ENCODE assay signal across 1 cellular context in the genomic region with DNA sequence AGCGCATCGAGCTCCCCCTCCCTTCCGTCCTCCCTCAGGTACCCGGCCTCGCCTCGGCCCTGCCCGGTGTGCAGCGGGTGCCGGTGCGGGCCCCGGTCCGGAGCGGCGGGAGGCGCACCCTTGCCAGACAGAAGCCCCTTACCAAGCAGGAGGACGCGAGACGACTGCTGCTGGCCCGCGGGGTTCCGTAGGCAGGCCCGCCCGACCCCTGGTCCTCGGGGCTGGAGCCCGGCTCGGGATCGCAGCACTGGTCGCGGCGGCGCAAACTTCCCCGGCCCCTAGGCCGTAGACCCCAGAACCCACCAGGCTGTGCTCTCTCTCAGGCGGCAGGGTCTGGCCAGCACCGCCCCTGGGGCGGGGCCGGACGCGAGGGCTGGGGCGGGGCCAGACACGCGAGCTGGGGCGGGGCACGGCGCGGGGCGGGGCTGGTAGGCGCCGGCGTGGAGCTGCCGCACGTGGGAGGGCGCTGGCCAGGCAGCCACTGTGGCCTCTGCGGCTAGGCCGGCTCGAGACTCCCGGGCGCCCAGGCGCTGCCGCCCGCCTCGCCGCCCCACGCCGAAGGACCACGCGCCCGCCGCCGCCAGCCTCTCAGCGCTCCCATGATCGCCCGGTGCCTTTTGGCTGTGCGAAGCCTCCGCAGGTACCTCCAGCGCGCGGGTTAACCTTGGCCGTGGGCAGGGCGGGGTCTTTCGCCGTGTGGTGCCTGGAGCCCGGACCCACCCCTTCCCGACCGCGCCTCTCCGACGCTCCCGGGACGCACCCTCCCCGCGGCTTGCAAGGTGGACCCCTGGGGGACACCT.
TF ChIP-seq lines count a peak whose summit lies in the region.

A gene (plus strand): TSS at position 431 of the 800 bp plus-strand sequence. CDS start 169 bp downstream, at position 600.
A gene with protein sequence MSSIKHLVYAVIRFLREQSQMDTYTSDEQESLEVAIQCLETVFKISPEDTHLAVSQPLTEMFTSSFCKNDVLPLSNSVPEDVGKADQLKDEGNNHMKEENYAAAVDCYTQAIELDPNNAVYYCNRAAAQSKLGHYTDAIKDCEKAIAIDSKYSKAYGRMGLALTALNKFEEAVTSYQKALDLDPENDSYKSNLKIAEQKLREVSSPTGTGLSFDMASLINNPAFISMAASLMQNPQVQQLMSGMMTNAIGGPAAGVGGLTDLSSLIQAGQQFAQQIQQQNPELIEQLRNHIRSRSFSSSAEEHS (minus strand): TSS at position 335 of the 800 bp plus-strand sequence. CDS start 1,302 bp downstream, outside the sequence.

TF ChIP-seq in HEK293, 187 proteins besides CTCF, POLR2A, EP300 and RAD21 (continued from another document):
- TF ChIP-seq, protein P1, sequence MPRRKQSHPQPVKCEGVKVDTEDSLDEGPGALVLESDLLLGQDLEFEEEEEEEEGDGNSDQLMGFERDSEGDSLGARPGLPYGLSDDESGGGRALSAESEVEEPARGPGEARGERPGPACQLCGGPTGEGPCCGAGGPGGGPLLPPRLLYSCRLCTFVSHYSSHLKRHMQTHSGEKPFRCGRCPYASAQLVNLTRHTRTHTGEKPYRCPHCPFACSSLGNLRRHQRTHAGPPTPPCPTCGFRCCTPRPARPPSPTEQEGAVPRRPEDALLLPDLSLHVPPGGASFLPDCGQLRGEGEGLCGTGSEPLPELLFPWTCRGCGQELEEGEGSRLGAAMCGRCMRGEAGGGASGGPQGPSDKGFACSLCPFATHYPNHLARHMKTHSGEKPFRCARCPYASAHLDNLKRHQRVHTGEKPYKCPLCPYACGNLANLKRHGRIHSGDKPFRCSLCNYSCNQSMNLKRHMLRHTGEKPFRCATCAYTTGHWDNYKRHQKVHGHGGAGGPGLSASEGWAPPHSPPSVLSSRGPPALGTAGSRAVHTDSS (tag by site-specific recombination; IDR thresholded peaks at IDR 0.05): no peak
- TF ChIP-seq, protein P2, sequence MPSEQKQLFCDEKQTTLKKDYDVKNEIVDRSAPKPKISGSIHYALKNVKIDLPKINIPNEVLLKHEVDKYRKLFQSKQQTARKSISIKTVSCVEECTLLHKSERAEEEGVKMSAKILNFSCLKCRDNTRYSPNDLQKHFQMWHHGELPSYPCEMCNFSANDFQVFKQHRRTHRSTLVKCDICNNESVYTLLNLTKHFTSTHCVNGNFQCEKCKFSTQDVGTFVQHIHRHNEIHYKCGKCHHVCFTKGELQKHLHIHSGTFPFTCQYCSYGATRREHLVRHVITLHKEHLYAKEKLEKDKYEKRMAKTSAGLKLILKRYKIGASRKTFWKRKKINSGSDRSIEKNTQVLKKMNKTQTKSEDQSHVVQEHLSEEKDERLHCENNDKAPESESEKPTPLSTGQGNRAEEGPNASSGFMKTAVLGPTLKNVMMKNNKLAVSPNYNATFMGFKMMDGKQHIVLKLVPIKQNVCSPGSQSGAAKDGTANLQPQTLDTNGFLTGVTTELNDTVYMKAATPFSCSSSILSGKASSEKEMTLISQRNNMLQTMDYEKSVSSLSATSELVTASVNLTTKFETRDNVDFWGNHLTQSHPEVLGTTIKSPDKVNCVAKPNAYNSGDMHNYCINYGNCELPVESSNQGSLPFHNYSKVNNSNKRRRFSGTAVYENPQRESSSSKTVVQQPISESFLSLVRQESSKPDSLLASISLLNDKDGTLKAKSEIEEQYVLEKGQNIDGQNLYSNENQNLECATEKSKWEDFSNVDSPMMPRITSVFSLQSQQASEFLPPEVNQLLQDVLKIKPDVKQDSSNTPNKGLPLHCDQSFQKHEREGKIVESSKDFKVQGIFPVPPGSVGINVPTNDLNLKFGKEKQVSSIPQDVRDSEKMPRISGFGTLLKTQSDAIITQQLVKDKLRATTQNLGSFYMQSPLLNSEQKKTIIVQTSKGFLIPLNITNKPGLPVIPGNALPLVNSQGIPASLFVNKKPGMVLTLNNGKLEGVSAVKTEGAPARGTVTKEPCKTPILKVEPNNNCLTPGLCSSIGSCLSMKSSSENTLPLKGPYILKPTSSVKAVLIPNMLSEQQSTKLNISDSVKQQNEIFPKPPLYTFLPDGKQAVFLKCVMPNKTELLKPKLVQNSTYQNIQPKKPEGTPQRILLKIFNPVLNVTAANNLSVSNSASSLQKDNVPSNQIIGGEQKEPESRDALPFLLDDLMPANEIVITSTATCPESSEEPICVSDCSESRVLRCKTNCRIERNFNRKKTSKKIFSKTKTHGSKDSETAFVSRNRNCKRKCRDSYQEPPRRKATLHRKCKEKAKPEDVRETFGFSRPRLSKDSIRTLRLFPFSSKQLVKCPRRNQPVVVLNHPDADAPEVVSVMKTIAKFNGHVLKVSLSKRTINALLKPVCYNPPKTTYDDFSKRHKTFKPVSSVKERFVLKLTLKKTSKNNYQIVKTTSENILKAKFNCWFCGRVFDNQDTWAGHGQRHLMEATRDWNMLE (tag by site-specific recombination; conservative IDR thresholded peaks at IDR 0.05; ENCODE audit: low read depth): no peak
- TF ChIP-seq ZBTB20 (tag by site-specific recombination; IDR thresholded peaks at IDR 0.05) (peak; percentile 61; the same call in 1 of the 2 replicates), ZNF629 (tag by site-specific recombination; IDR thresholded peaks at IDR 0.05) (no peak)
